In the genomic region with DNA sequence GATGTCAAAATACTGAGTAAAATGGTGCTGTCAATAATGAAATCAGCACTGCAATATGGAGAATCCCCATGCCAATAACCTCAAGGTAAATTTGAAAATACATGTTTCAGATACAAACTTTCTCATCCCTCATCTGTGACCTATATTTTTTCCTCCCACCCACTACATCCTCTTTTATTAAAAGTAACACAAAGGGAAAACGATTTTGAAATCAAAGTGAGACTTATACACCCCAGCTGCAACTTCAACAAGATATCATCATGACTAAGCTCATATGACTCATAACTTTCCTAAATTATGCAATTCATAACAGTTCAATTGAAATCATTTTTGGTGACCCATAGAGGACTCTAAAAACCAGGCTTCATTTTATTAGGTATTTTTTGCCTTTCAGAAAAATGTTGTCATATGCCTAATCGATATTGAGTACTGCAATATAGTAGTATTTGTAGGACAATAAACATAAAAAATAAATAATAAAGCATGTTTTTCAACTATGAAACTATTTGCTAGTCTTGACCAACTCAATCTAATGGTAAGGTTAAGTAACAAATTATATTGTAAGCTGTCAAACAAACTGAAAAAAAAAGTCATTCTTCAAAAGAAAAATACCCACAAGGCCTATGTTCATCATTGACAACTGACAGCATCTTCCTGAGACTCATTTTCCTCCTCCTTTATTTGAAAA, we compare ENCODE assay signal across 8 cellular contexts. TPM values are rescaled to one million over a fixed set of nuclear protein-coding genes. Genes with fewer than 3 reads are reported as not detected.
DNase-seq lines count a peak whose midpoint lies in the region; ATAC-seq and TF ChIP-seq lines count a peak whose summit lies in the region.

No MANE protein-coding gene starts in this region.

- peak overlapping the region; percentile 79 for H3K27ac Mint-ChIP-seq in activated naive CD4-positive, alpha-beta T cell treated with anti-CD3 and anti-CD28 coated beads for 36 hours
- H3K27ac Mint-ChIP-seq in T-helper 1 cell treated with Interleukin-12 subunit alpha and Interleukin-12 subunit beta and Interleukin-4 antibody, amounts not matched to agents 30 μg/mL and 1 μg/mL, for 36 hours = peak overlapping the region; percentile 71

- H3K4me1 ChIP-seq in tibial artery = peaks cover 0 to 83% (median 35%) of the 10 kb centered on the region in 4 donors

- H3K4me1 Mint-ChIP-seq in activated naive CD4-positive, alpha-beta T cell treated with anti-CD3 and anti-CD28 coated beads for 36 hours (ENCODE audit: low read depth) = peaks cover 65% of the 10 kb centered on the region
- peaks cover 50% of the 10 kb centered on the region for H3K4me1 Mint-ChIP-seq in T-helper 1 cell treated with Interleukin-12 subunit alpha and Interleukin-12 subunit beta and Interleukin-4 antibody, amounts not matched to agents 30 μg/mL and 1 μg/mL, for 36 hours (ENCODE audit: low read depth)

- peak overlapping the region; percentile 98 for H3K27ac ChIP-seq in tibial artery

- no peak for ATAC-seq in HG02840 (IDR thresholded peaks at IDR 0.05; ENCODE audit: low FRiP score, unreplicated experiment)
- no peak for ATAC-seq in HG02759 (IDR thresholded peaks at IDR 0.05; ENCODE audit: unreplicated experiment)

- no peaks in the 10 kb centered on the region for H3K36me3 ChIP-seq in tibial artery

- H3K4me3 Mint-ChIP-seq in activated naive CD4-positive, alpha-beta T cell treated with anti-CD3 and anti-CD28 coated beads for 36 hours = peak overlapping the region; percentile 26
- peak overlapping the region; percentile 35 for H3K4me3 Mint-ChIP-seq in T-helper 1 cell treated with Interleukin-12 subunit alpha and Interleukin-12 subunit beta and Interleukin-4 antibody, amounts not matched to agents 30 μg/mL and 1 μg/mL, for 36 hours

- no peaks in the 10 kb centered on the region for H3K36me3 Mint-ChIP-seq in activated naive CD4-positive, alpha-beta T cell treated with anti-CD3 and anti-CD28 coated beads for 36 hours (ENCODE audit: low read depth)
- H3K36me3 Mint-ChIP-seq in T-helper 1 cell treated with Interleukin-12 subunit alpha and Interleukin-12 subunit beta and Interleukin-4 antibody, amounts not matched to agents 30 μg/mL and 1 μg/mL, for 36 hours (ENCODE audit: low read depth) = no peaks in the 10 kb centered on the region

- no peaks in the 10 kb centered on the region for H3K27me3 Mint-ChIP-seq in activated naive CD4-positive, alpha-beta T cell treated with anti-CD3 and anti-CD28 coated beads for 36 hours (ENCODE audit: low read depth)
- H3K27me3 Mint-ChIP-seq in T-helper 1 cell treated with Interleukin-12 subunit alpha and Interleukin-12 subunit beta and Interleukin-4 antibody, amounts not matched to agents 30 μg/mL and 1 μg/mL, for 36 hours (ENCODE audit: low read depth) = no peaks in the 10 kb centered on the region

- H3K27me3 ChIP-seq in tibial artery = no peaks in the 10 kb centered on the region

- no peaks in the 10 kb centered on the region for H3K9me3 ChIP-seq in tibial artery

- H3K9me3 Mint-ChIP-seq in activated naive CD4-positive, alpha-beta T cell treated with anti-CD3 and anti-CD28 coated beads for 36 hours = no peaks in the 10 kb centered on the region
- H3K9me3 Mint-ChIP-seq in T-helper 1 cell treated with Interleukin-12 subunit alpha and Interleukin-12 subunit beta and Interleukin-4 antibody, amounts not matched to agents 30 μg/mL and 1 μg/mL, for 36 hours = no peaks in the 10 kb centered on the region

- H3K4me3 ChIP-seq in fibroblast of the aortic adventitia (ENCODE audit: low read depth, low read length) = peak overlapping the region; percentile 26
- no peak overlapping the region for H3K4me3 ChIP-seq in tibial artery

- DNase-seq in activated naive CD4-positive, alpha-beta T cell treated with anti-CD3 and anti-CD28 coated beads for 36 hours = no peak
- no peak for DNase-seq in activated naive CD4-positive, alpha-beta T cell treated with Interleukin-2 at 50 U/mL for 16 hours
- DNase-seq in fibroblast of the aortic adventitia (ENCODE audit: low read depth) = peak; percentile 91
- DNase-seq in tibial artery = no peak
- DNase-seq in ureter (ENCODE audit: low spot score) = no peak

- CTCF ChIA-PET in activated naive CD4-positive, alpha-beta T cell treated with anti-CD3 and anti-CD28 coated beads for 36 hours (lab: Charles Lee) = no interaction called here

- no peak for TF ChIP-seq CTCF in fibroblast of the aortic adventitia (IDR thresholded peaks at IDR 0.05; ENCODE audit: insufficient read depth, low read length)
- no peak for TF ChIP-seq CTCF in tibial artery (IDR thresholded peaks at IDR 0.05)

- intact Hi-C loops in activated naive CD4-positive, alpha-beta T cell treated with anti-CD3 and anti-CD28 coated beads for 36 hours (cut with micrococcal nuclease) = loop anchor here (1.0 to 10.0 kb wide), 14 partner anchors 42 to 1102 kb away; a partner anchor contains a TSS
- intact Hi-C loops in tibial artery (cut with DNase I; ENCODE audit: low total_unique reads) = loop anchor here (5.0 to 10.0 kb wide), 2 partner anchors 78 to 80 kb away; a partner anchor contains a TSS

RNA-seq across cellular contexts. Expression of a gene that starts 3.0 kb away (rescaled TPM):
- total RNA-seq in activated naive CD4-positive, alpha-beta T cell treated with anti-CD3 and anti-CD28 coated beads for 36 hours = 10 to 100 TPM; 10.5 to 11.0 TPM
- total RNA-seq in fibroblast of the aortic adventitia (ENCODE audit: low replicate concordance) (40.1 and 108 TPM in 2 replicates), ureter (41.7 TPM)
